13 cellular contexts compared by ENCODE assay signal in genomic region chr19:18905520-18906236, GRCh38. TPM values are rescaled to one million over a fixed set of nuclear protein-coding genes. Genes with fewer than 3 reads are reported as not detected.
"Had no signal": no experiment of that assay in that cellular context is flagged by ENCODE, and none has a peak within 500 bp of the region (broad histone marks: within the 10 kb centered on the region; RNA-seq: fewer than 3 reads in every experiment).

No MANE protein-coding gene starts in this region.

- ATAC-seq: activated CD8-positive, alpha-beta T cell treated with anti-CD3 and anti-CD28 coated beads for 36 hours; activated T-cell treated with anti-CD3 and anti-CD28 coated beads, Interleukin-2, amount 50 U/mL, for 72 hours had no signal

- H3K27me3 ChIP-seq: adrenal gland, SJCRH30, tibial nerve had no signal

- H3K27ac ChIP-seq: lower lobe of right lung, SJCRH30, tibial nerve, VCaP had no signal

- H3K9me3 ChIP-seq: adrenal gland, lower lobe of right lung, SJCRH30, tibial nerve had no signal

- H3K4me3 Mint-ChIP-seq: activated CD8-positive, alpha-beta T cell treated with anti-CD3 and anti-CD28 coated beads for 36 hours; activated T-cell treated with anti-CD3 and anti-CD28 coated beads, Interleukin-2, amount 50 U/mL, for 72 hours; endodermal cell had no signal

- H3K4me1 Mint-ChIP-seq: endodermal cell had no signal

- H3K27ac Mint-ChIP-seq: activated CD8-positive, alpha-beta T cell treated with anti-CD3 and anti-CD28 coated beads for 36 hours; activated T-cell treated with anti-CD3 and anti-CD28 coated beads, Interleukin-2, amount 50 U/mL, for 72 hours; endodermal cell had no signal

- H3K27me3 Mint-ChIP-seq: activated CD8-positive, alpha-beta T cell treated with anti-CD3 and anti-CD28 coated beads for 36 hours had no signal

- H3K9me3 Mint-ChIP-seq: activated CD8-positive, alpha-beta T cell treated with anti-CD3 and anti-CD28 coated beads for 36 hours; activated T-cell treated with anti-CD3 and anti-CD28 coated beads, Interleukin-2, amount 50 U/mL, for 72 hours; endodermal cell had no signal

- H3K4me1 ChIP-seq: lower lobe of right lung, SJCRH30, tibial nerve had no signal

- H3K4me3 ChIP-seq: adrenal gland, lower lobe of right lung, SJCRH30, tibial nerve had no signal

- DNase-seq: activated CD4-positive, alpha-beta T cell treated with anti-CD3 and anti-CD28 coated beads for 4 hours; activated CD8-positive, alpha-beta memory T cell treated with anti-CD3 and anti-CD28 coated beads, Interleukin-2, amount 50 U/mL, for 4 hours; activated CD8-positive, alpha-beta T cell treated with anti-CD3 and anti-CD28 coated beads for 36 hours; activated T-cell treated with anti-CD3 and anti-CD28 coated beads, Interleukin-2, amount 50 U/mL, for 72 hours; central memory CD4-positive, alpha-beta T cell; endodermal cell; lower lobe of right lung; SJCRH30; stimulated activated CD4-positive, alpha-beta T cell treated with anti-CD3 and anti-CD28 coated beads, Interleukin-4, amount 100 ng/mL, for 1 hour; T1000 had no signal

RNA-seq across cellular contexts. Expression of gene CERS1, which starts 9.7 kb away (rescaled TPM):
- total RNA-seq: activated T-cell treated with anti-CD3 and anti-CD28 coated beads, Interleukin-2, amount 50 U/mL, for 72 hours; lower lobe of right lung had no signal
